Comparison of ENCODE assay signal across 8 cellular contexts in genomic region chr19:35717665-35718344, GRCh38. TPM values are rescaled to one million over a fixed set of nuclear protein-coding genes. Genes with fewer than 3 reads are reported as not detected.
DNase-seq lines count a peak whose midpoint lies in the region; ATAC-seq and TF ChIP-seq lines count a peak whose summit lies in the region.

A gene with protein sequence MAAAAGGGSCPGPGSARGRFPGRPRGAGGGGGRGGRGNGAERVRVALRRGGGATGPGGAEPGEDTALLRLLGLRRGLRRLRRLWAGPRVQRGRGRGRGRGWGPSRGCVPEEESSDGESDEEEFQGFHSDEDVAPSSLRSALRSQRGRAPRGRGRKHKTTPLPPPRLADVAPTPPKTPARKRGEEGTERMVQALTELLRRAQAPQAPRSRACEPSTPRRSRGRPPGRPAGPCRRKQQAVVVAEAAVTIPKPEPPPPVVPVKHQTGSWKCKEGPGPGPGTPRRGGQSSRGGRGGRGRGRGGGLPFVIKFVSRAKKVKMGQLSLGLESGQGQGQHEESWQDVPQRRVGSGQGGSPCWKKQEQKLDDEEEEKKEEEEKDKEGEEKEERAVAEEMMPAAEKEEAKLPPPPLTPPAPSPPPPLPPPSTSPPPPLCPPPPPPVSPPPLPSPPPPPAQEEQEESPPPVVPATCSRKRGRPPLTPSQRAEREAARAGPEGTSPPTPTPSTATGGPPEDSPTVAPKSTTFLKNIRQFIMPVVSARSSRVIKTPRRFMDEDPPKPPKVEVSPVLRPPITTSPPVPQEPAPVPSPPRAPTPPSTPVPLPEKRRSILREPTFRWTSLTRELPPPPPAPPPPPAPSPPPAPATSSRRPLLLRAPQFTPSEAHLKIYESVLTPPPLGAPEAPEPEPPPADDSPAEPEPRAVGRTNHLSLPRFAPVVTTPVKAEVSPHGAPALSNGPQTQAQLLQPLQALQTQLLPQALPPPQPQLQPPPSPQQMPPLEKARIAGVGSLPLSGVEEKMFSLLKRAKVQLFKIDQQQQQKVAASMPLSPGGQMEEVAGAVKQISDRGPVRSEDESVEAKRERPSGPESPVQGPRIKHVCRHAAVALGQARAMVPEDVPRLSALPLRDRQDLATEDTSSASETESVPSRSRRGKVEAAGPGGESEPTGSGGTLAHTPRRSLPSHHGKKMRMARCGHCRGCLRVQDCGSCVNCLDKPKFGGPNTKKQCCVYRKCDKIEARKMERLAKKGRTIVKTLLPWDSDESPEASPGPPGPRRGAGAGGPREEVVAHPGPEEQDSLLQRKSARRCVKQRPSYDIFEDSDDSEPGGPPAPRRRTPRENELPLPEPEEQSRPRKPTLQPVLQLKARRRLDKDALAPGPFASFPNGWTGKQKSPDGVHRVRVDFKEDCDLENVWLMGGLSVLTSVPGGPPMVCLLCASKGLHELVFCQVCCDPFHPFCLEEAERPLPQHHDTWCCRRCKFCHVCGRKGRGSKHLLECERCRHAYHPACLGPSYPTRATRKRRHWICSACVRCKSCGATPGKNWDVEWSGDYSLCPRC (N-terminal part only) (plus strand): TSS chr19:35718003. CDS start chr19:35718019, 16 bp downstream.

- peaks cover 20% of the 10 kb centered on the region for H3K36me3 Mint-ChIP-seq in activated T-cell treated with anti-CD3 and anti-CD28 coated beads, Interleukin-2, amount 50 U/mL, for 4 hours (ENCODE audit: insufficient read depth)

- no peaks in the 10 kb centered on the region for H3K27me3 ChIP-seq in osteoblast (ENCODE audit: insufficient read depth, low read length)

- peak within 1 kb of the TSS; percentile 96 for H2AFZ ChIP-seq in osteoblast (ENCODE audit: low read length)

- no peak for TF ChIP-seq CTCF in osteoblast (IDR thresholded peaks at IDR 0.05; ENCODE audit: extremely low read depth, low read depth, low read length)

- DNase-seq in AG20443 (ENCODE audit: low spot score): peak; percentile 98
- peak; percentile 99 for DNase-seq in GM19238 (ENCODE audit: insufficient read length, low spot score)
- peak; percentile 93 for DNase-seq in LHCN-M2 (ENCODE audit: low read depth)
- no peak for DNase-seq in activated T-cell treated with anti-CD3 and anti-CD28 coated beads, Interleukin-2, amount 50 U/mL, for 4 hours
- no peak for DNase-seq in glomerular endothelial cell (ENCODE audit: extremely low read depth, low read depth, low spot score)
- peak; percentile 100 for DNase-seq in osteoblast (ENCODE audit: insufficient read length, low spot score, missing footprints)
- DNase-seq in stimulated activated CD4-positive, alpha-beta T cell treated with anti-CD3 and anti-CD28 coated beads, Interleukin-4, amount 100 ng/mL, for 24 hours: no peak

- H3K4me3 ChIP-seq in osteoblast (ENCODE audit: insufficient read depth, low read length): peak within 1 kb of the TSS; percentile 90

- peaks cover 45% of the 10 kb centered on the region for H3K4me1 Mint-ChIP-seq in activated T-cell treated with anti-CD3 and anti-CD28 coated beads, Interleukin-2, amount 50 U/mL, for 4 hours (ENCODE audit: low read depth)

- peaks cover 47% of the 10 kb centered on the region for H3K79me2 ChIP-seq in osteoblast (ENCODE audit: insufficient read depth, low read length)

- peak; percentile 1 to 41 for ATAC-seq in activated T-cell treated with anti-CD3 and anti-CD28 coated beads, Interleukin-2, amount 50 U/mL, for 4 hours
- no peak for ATAC-seq in GM18520 (IDR thresholded peaks at IDR 0.05; ENCODE audit: unreplicated experiment)

- peak within 1 kb of the TSS; percentile 91 for H3K4me3 Mint-ChIP-seq in activated T-cell treated with anti-CD3 and anti-CD28 coated beads, Interleukin-2, amount 50 U/mL, for 4 hours

- H3K9me3 Mint-ChIP-seq in activated T-cell treated with anti-CD3 and anti-CD28 coated beads, Interleukin-2, amount 50 U/mL, for 4 hours: no peaks in the 10 kb centered on the region

- H3K9me3 ChIP-seq in osteoblast (ENCODE audit: low read depth, low read length): no peaks in the 10 kb centered on the region

- peak within 1 kb of the TSS; percentile 89 for H3K4me2 ChIP-seq in osteoblast (ENCODE audit: insufficient read depth, low read length)

- H3K27me3 Mint-ChIP-seq in activated T-cell treated with anti-CD3 and anti-CD28 coated beads, Interleukin-2, amount 50 U/mL, for 4 hours (ENCODE audit: low read depth): no peaks in the 10 kb centered on the region

- peaks cover 25% of the 10 kb centered on the region for H4K20me1 ChIP-seq in osteoblast (ENCODE audit: insufficient read depth, low read length)

- H3K27ac ChIP-seq in osteoblast (ENCODE audit: low read depth, low read length): peak within 1 kb of the TSS; percentile 56

- H3K4me1 ChIP-seq in osteoblast (ENCODE audit: insufficient read depth, low read length): peaks cover 17% of the 10 kb centered on the region

- H3K36me3 ChIP-seq in osteoblast (ENCODE audit: insufficient read depth, low read length): peaks cover 20% of the 10 kb centered on the region

RNA-seq across cellular contexts. Expression of the gene that starts here (rescaled TPM):
- total RNA-seq in LHCN-M2 (2014; rRNA removed) (9.8 and 10.8 TPM in 2 replicates), glomerular endothelial cell (13.0 and 34.4 TPM in 2 replicates), osteoblast (6.5 and 6.8 TPM in 2 replicates)
- 11.7 TPM for polyA plus RNA-seq in LHCN-M2 (2012)
- 10 to 100 TPM; 64.1 to 74.8 (median 74.5) TPM for total RNA-seq in activated T-cell treated with anti-CD3 and anti-CD28 coated beads, Interleukin-2, amount 50 U/mL, for 4 hours

Comparison
In these comparisons a context has a peak if more than half of its experiments do, and no peak if none do; other contexts are left out.
1. DNase-seq: peak in AG20443 (single experiment), GM19238 (single experiment), LHCN-M2 (single experiment) and osteoblast (single experiment); none in activated T-cell treated with anti-CD3 and anti-CD28 coated beads, Interleukin-2, amount 50 U/mL, for 4 hours (single experiment), glomerular endothelial cell (single experiment) and stimulated activated CD4-positive, alpha-beta T cell treated with anti-CD3 and anti-CD28 coated beads, Interleukin-4, amount 100 ng/mL, for 24 hours (single experiment).